In genomic region chr22:38267086-38267485, GRCh38 we compare ENCODE assay signal across 11 cellular contexts. TPM values are rescaled to one million over a fixed set of nuclear protein-coding genes. Genes with fewer than 3 reads are reported as not detected.
A peak's percentile ranks its signal among the peaks of the same experiment; 100 is the strongest.
DNase-seq lines count a peak whose midpoint lies in the region; ATAC-seq and TF ChIP-seq lines count a peak whose summit lies in the region.
"Had no signal": no experiment of that assay in that cellular context is flagged by ENCODE, and none has a peak within 500 bp of the region (broad histone marks: within the 10 kb centered on the region; RNA-seq: fewer than 3 reads in every experiment).

No MANE protein-coding gene starts in this region.

- peak; percentile 82 for ATAC-seq in activated CD4-positive, alpha-beta T cell treated with anti-CD3 and anti-CD28 coated beads for 36 hours
- ATAC-seq in foreskin keratinocyte = no peak

- peaks cover 51% of the 10 kb centered on the region for H3K4me1 Mint-ChIP-seq in activated CD4-positive, alpha-beta T cell treated with anti-CD3 and anti-CD28 coated beads for 36 hours

- no peak overlapping the region for H3K4me3 Mint-ChIP-seq in activated CD4-positive, alpha-beta T cell treated with anti-CD3 and anti-CD28 coated beads for 36 hours
- H3K4me3 Mint-ChIP-seq: nephron had no signal

- TF ChIP-seq CTCF in parathyroid adenoma (IDR thresholded peaks at IDR 0.05) (no peak), foreskin keratinocyte (conservative IDR thresholded peaks at IDR 0.05) (no peak)

- intact Hi-C loops in activated CD4-positive, alpha-beta T cell treated with anti-CD3 and anti-CD28 coated beads for 36 hours (cut with DNase I, micrococcal nuclease) = loop anchor here in 1 of 2 experiments (10.0 kb wide), 1 partner anchor 88 kb away; no protein-coding TSS in a partner anchor

- H3K4me3 ChIP-seq in parathyroid adenoma (ENCODE audit: low read depth, low read length) = no peak overlapping the region

- no peaks in the 10 kb centered on the region for H3K27me3 Mint-ChIP-seq in activated CD4-positive, alpha-beta T cell treated with anti-CD3 and anti-CD28 coated beads for 36 hours
- H3K27me3 Mint-ChIP-seq: brain had no signal

- H3K36me3 Mint-ChIP-seq in activated CD4-positive, alpha-beta T cell treated with anti-CD3 and anti-CD28 coated beads for 36 hours (ENCODE audit: low read depth) = peaks cover 3% of the 10 kb centered on the region

- H2AFZ ChIP-seq in parathyroid adenoma = no peak overlapping the region

- H3K36me3 ChIP-seq in parathyroid adenoma (ENCODE audit: control insufficient read depth, insufficient read depth, low read length) = no peaks in the 10 kb centered on the region

- H3K27ac Mint-ChIP-seq in activated CD4-positive, alpha-beta T cell treated with anti-CD3 and anti-CD28 coated beads for 36 hours = peak overlapping the region; percentile 67
- H3K27ac Mint-ChIP-seq: nephron had no signal

- POLR2A ChIA-PET in activated CD4-positive, alpha-beta T cell treated with anti-CD3 and anti-CD28 coated beads for 36 hours (lab: Charles Lee) = interaction anchor here (0.6 kb wide), 2 partner anchors 460 to 1257 kb away, joined by 3 read pairs; no protein-coding TSS in a partner anchor

- peak; percentile 66 for DNase-seq in CMK (ENCODE audit: low read depth)
- peak; percentile 67 for DNase-seq in activated CD4-positive, alpha-beta T cell treated with anti-CD3 and anti-CD28 coated beads for 36 hours
- DNase-seq in dermis blood vessel endothelial cell = peak; percentile 90
- no peak for DNase-seq in kidney tubule cell (ENCODE audit: low spot score)
- DNase-seq in foreskin keratinocyte = no peak
- no peak for DNase-seq in D341Med (ENCODE audit: low spot score)
- no peak for DNase-seq in NCI-H2107 treated with DMSO at 0.1 percent for 48 hours (lab: John Stamatoyannopoulos, UW; ENCODE audit: unreplicated experiment)
- DNase-seq: NCI-H524 had no signal

- H3K27ac ChIP-seq in parathyroid adenoma (peak overlapping the region; percentile 82), foreskin keratinocyte (no peak overlapping the region)

- H3K27me3 ChIP-seq in parathyroid adenoma (ENCODE audit: control insufficient read depth, insufficient read depth, low read length) (no peaks in the 10 kb centered on the region), foreskin keratinocyte (no peaks in the 10 kb centered on the region)

- H3K79me2 ChIP-seq in parathyroid adenoma = peaks cover 7% of the 10 kb centered on the region

- H3K9ac ChIP-seq in parathyroid adenoma = no peak overlapping the region

- H3K9me3 ChIP-seq in parathyroid adenoma (ENCODE audit: control insufficient read depth, low read length) = no peaks in the 10 kb centered on the region

- H3K4me2 ChIP-seq in parathyroid adenoma (ENCODE audit: low read length) = no peak overlapping the region

- no peaks in the 10 kb centered on the region for H3K9me3 Mint-ChIP-seq in activated CD4-positive, alpha-beta T cell treated with anti-CD3 and anti-CD28 coated beads for 36 hours (ENCODE audit: low read depth)
- H3K9me3 Mint-ChIP-seq: nephron had no signal

- CTCF ChIA-PET in activated CD4-positive, alpha-beta T cell treated with anti-CD3 and anti-CD28 coated beads for 36 hours (lab: Charles Lee) = no interaction called here

- H3K4me1 ChIP-seq in parathyroid adenoma (no peaks in the 10 kb centered on the region), foreskin keratinocyte (no peaks in the 10 kb centered on the region)

RNA-seq across cellular contexts. Expression of gene TMEM184B, which starts 5.7 kb away (rescaled TPM):
- total RNA-seq in activated CD4-positive, alpha-beta T cell treated with anti-CD3 and anti-CD28 coated beads for 36 hours = 10 to 100 TPM; 16.0 to 19.8 TPM
- 36.2 and 49.4 TPM in 2 replicates for total RNA-seq in dermis blood vessel endothelial cell
- 54.0 and 55.7 TPM in 2 replicates for total RNA-seq in foreskin keratinocyte
- 37.1 and 43.9 TPM in 2 replicates for polyA plus RNA-seq in foreskin keratinocyte

RNA-seq across cellular contexts. Expression of gene CSNK1E, which starts 50.1 kb away (rescaled TPM):
- total RNA-seq in activated CD4-positive, alpha-beta T cell treated with anti-CD3 and anti-CD28 coated beads for 36 hours = 100 to 1,000 TPM; 117 to 145 TPM
- total RNA-seq in dermis blood vessel endothelial cell (127 and 141 TPM in 2 replicates), foreskin keratinocyte (194 and 204 TPM in 2 replicates)
- polyA plus RNA-seq in foreskin keratinocyte = 134 and 153 TPM in 2 replicates

Comparison
In these comparisons a context has a peak if more than half of its experiments do, and no peak if none do; other contexts are left out.
1. DNase-seq: peak in CMK (single experiment), activated CD4-positive, alpha-beta T cell treated with anti-CD3 and anti-CD28 coated beads for 36 hours (single experiment) and dermis blood vessel endothelial cell (single experiment); none in kidney tubule cell (single experiment), foreskin keratinocyte (0 of 2), D341Med (single experiment) and NCI-H2107 treated with DMSO at 0.1 percent for 48 hours (single experiment).